10 cellular contexts compared by ENCODE assay signal in the genomic region with DNA sequence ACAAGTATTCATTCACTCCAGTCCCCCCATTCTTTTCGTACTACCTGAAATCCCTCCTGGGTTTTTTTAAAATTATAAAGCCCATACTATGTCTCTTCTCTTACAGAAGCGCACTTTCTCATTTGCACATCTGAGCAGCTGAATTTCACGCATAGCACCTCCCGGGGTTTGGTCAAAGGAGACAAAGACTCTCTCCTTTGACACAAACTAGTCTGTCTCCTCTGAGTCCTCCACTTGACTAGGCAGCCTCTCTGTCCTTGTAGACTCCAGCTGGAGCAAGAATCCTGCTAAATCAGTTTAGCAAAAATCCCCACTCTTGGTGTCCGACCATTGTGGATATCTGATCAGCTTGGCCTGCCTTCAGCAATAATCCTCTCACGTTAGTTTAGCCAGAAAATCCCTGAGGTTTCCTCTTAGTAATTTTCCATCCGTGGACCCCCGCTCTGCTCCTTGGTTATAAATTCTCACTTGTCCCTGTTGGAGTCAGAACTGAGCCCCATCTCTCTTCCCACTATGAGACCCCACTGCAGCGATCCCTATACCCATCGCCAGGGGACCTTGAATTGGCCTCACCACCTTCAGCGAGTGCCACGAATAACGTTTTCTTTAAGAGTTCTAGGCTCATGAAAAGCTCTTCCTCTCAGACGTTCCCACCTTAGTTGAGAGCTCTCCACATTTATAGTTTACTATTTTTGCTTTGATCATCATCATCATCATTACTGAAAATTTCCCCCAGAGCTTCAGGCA. TPM values are rescaled to one million over a fixed set of nuclear protein-coding genes. Genes with fewer than 3 reads are reported as not detected.
A peak's percentile ranks its signal among the peaks of the same experiment; 100 is the strongest.
DNase-seq lines count a peak whose midpoint lies in the region; ATAC-seq, FAIRE-seq and TF ChIP-seq lines count a peak whose summit lies in the region.
"Had no signal": no experiment of that assay in that cellular context is flagged by ENCODE, and none has a peak within 500 bp of the region (broad histone marks: within the 10 kb centered on the region; RNA-seq: fewer than 3 reads in every experiment).

No MANE protein-coding gene starts in this region.

- POLR2A ChIA-PET in PC-3 (lab: Charles Lee; ENCODE audit: unreplicated experiment) = no interaction called here

- BruUV-seq in PC-3 (replicated peaks; lab: Mats Ljungman, UMichigan) = no TSS peak

- H3K4me3 ChIP-seq in PC-3 (ENCODE audit: low read length) (no peak overlapping the region), epithelial cell of esophagus (ENCODE audit: low read length) (no peak overlapping the region), smooth muscle cell (peak overlapping the region; percentile 41)

- H3K27ac ChIP-seq in PC-3 (ENCODE audit: low read length) (no peak overlapping the region), smooth muscle cell (ENCODE audit: low read depth) (no peak overlapping the region)

- H3K79me2 ChIP-seq in PC-3 (ENCODE audit: low read length) (no peaks in the 10 kb centered on the region), smooth muscle cell (ENCODE audit: low read depth) (no peaks in the 10 kb centered on the region)

- no peaks in the 10 kb centered on the region for H3K9me2 ChIP-seq in PC-3 (replicated peaks; ENCODE audit: low read length)

- FAIRE-seq in GM18507 (lab: Jason Lieb, UNC) (peak; percentile 29), HTR-8/SVneo (lab: Jason Lieb, UNC) (no peak)

- H4K20me1 ChIP-seq in PC-3 (ENCODE audit: low read length) (no peaks in the 10 kb centered on the region), smooth muscle cell (ENCODE audit: low read depth) (no peaks in the 10 kb centered on the region)

- H3K4me1 ChIP-seq in PC-3 (ENCODE audit: insufficient read depth, low read length) (no peaks in the 10 kb centered on the region; the same call in 1 of the 2 replicates), smooth muscle cell (ENCODE audit: low read depth) (peaks cover 20% of the 10 kb centered on the region)

- H3K9me3 ChIP-seq in PC-3 (ENCODE audit: low read length) (no peaks in the 10 kb centered on the region), smooth muscle cell (replicated peaks; ENCODE audit: low read depth) (no peaks in the 10 kb centered on the region)

- no peak overlapping the region for H3K9ac ChIP-seq in PC-3 (ENCODE audit: low read length)
- no peak overlapping the region for H3K9ac ChIP-seq in smooth muscle cell (ENCODE audit: low read depth)

- H2AFZ ChIP-seq in PC-3 (ENCODE audit: low read length) (peak overlapping the region; percentile 69; the same call in 1 of the 2 replicates), smooth muscle cell (ENCODE audit: low read depth) (peak overlapping the region; percentile 92)

- CTCF ChIA-PET in PC-3 (lab: Charles Lee) = no interaction called here

- intact Hi-C loops in PC-3 (cut with micrococcal nuclease) = loop anchor here (1.0 to 5.0 kb wide), 2 partner anchors 127 to 207 kb away; no protein-coding TSS in a partner anchor
- intact Hi-C loops in posterior vena cava (cut with DNase I) = loop anchor here (5.0 kb wide), 1 partner anchor 207 kb away; no protein-coding TSS in a partner anchor

- WGBS in smooth muscle cell (ENCODE audit: low lambda C conversion rate) = 31% methylated on average over 14 of the region's 14 CpGs

- H3K27me3 ChIP-seq in PC-3 (ENCODE audit: low read length) = peaks cover 59% of the 10 kb centered on the region
- H3K27me3 ChIP-seq in smooth muscle cell (ENCODE audit: low read depth) = peaks cover 38% of the 10 kb centered on the region

- H3K36me3 ChIP-seq in PC-3 (ENCODE audit: low read depth, low read length) (no peaks in the 10 kb centered on the region), smooth muscle cell (ENCODE audit: low read depth) (no peaks in the 10 kb centered on the region)

- no peaks in the 10 kb centered on the region for H3F3A ChIP-seq in PC-3 (ENCODE audit: low read length, unreplicated experiment)
- no peaks in the 10 kb centered on the region for H3F3A ChIP-seq in smooth muscle cell (ENCODE audit: low read depth)

- ATAC-seq in PC-3 (no peak), GM21381 (IDR thresholded peaks at IDR 0.05; ENCODE audit: unreplicated experiment) (no peak)

- DNase-seq in GM18507 (ENCODE audit: extremely low spot score, insufficient read length, low read depth) (no peak), PC-3 (no peak), epithelial cell of esophagus (ENCODE audit: low read depth) (no peak), smooth muscle cell (lab: John Stamatoyannopoulos, UW; ENCODE audit: unreplicated experiment) (no peak), dermis blood vessel endothelial cell (no peak), posterior vena cava (ENCODE audit: low spot score) (no peak), HTR-8/SVneo (ENCODE audit: insufficient read length, low spot score) (no peak)
- DNase-seq: NCI-H226 had no signal

- peak overlapping the region; percentile 43; the same call in 1 of the 2 replicates for H3K4me2 ChIP-seq in PC-3 (ENCODE audit: low read length)
- peak overlapping the region; percentile 80 for H3K4me2 ChIP-seq in smooth muscle cell

- TF ChIP-seq CTCF in PC-3 (conservative IDR thresholded peaks at IDR 0.05; ENCODE audit: low read depth, low read length) (no peak), epithelial cell of esophagus (IDR thresholded peaks at IDR 0.05; ENCODE audit: insufficient read depth, low read depth, low read length, missing control alignments) (peak; percentile 5), smooth muscle cell (IDR thresholded peaks at IDR 0.05; ENCODE audit: borderline replicate concordance, insufficient read depth, poor library complexity, severe bottlenecking) (peak; percentile 20)

RNA-seq across cellular contexts. Expression of a gene that starts 29.0 kb away (rescaled TPM):
- total RNA-seq in PC-3 (2014; rRNA removed) = not detected in 2 replicates
- not detected in 2 replicates for total RNA-seq in smooth muscle cell
- not detected in 2 replicates for polyA plus RNA-seq in smooth muscle cell
- not detected in 2 replicates for total RNA-seq in dermis blood vessel endothelial cell
- not detected for total RNA-seq in posterior vena cava
- total RNA-seq: left colon had no signal
